ENCODE assay signal across 1 cellular context in genomic region chr22:19800761-19801244, GRCh38.
TF ChIP-seq lines count a peak whose summit lies in the region.

No MANE protein-coding gene starts in this region.

TF ChIP-seq in SK-N-SH treated with all-trans-retinoic acid at 6 μM for 48 hours, 23 proteins besides CTCF, POLR2A, EP300 and RAD21 (continued from another document):
- TF ChIP-seq POU6F1 (CRISPR knock-in tag; IDR thresholded peaks at IDR 0.05; ENCODE audit: borderline replicate concordance, low read depth) = no peak
- TF ChIP-seq CSDC2 (CRISPR knock-in tag; IDR thresholded peaks at IDR 0.05) = no peak
- no peak for TF ChIP-seq TSHZ2 (CRISPR knock-in tag; IDR thresholded peaks at IDR 0.05)
- no peak for TF ChIP-seq BACH2 (CRISPR knock-in tag; IDR thresholded peaks at IDR 0.05; ENCODE audit: borderline replicate concordance)
- no peak for TF ChIP-seq ZFP3 (CRISPR knock-in tag; IDR thresholded peaks at IDR 0.05)
